In the genomic region with DNA sequence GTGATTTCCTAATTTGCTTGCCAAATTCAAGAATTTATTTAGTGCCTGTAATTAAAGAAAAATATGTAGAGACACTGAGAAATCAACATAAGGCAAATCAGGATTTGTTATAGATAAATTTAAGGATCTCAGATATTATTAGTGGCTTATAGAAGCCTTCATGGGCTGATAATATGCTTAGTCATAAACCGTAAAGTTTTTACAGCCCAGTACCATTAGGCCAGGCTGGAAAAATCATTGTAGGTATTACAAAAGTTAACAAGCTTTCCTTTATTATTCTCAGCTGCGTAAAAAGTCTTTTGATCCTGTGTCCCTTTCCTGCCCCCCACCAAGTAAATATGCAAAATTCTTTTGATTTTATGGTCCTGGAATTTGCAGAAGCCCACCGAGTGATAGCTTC, we compare ENCODE assay signal across 29 cellular contexts. TPM values are rescaled to one million over a fixed set of nuclear protein-coding genes. Genes with fewer than 3 reads are reported as not detected.
A peak's percentile ranks its signal among the peaks of the same experiment; 100 is the strongest.
DNase-seq lines count a peak whose midpoint lies in the region; ATAC-seq and TF ChIP-seq lines count a peak whose summit lies in the region.
"Had no signal": no experiment of that assay in that cellular context is flagged by ENCODE, and none has a peak within 500 bp of the region (broad histone marks: within the 10 kb centered on the region; RNA-seq: fewer than 3 reads in every experiment).

No MANE protein-coding gene starts in this region.

- H3K27ac ChIP-seq in A673 (ENCODE audit: low read depth, low read length, poor library complexity, severe bottlenecking) (no peak overlapping the region), HUES6 (ENCODE audit: low read depth, low read length) (peak overlapping the region; percentile 47; the same call in 1 of the 2 replicates), SK-N-MC (peak overlapping the region; percentile 53), esophagus squamous epithelium (no peak overlapping the region)
- H3K27ac ChIP-seq: 22Rv1, A549, BLaER1 had no signal

- CTCF ChIA-PET in A673 (lab: Charles Lee): no interaction called here

- no peak for ATAC-seq in HG03460 (IDR thresholded peaks at IDR 0.05; ENCODE audit: unreplicated experiment)
- ATAC-seq: A549, GM12878 had no signal

- H3K9me3 Mint-ChIP-seq in HFFc6: no peaks in the 10 kb centered on the region
- H3K9me3 Mint-ChIP-seq in type B pancreatic cell: no peaks in the 10 kb centered on the region

- H3K27me3 ChIP-seq in A673 (replicated peaks; ENCODE audit: insufficient read depth, low read depth, low read length, poor library complexity): no peaks in the 10 kb centered on the region
- H3K27me3 ChIP-seq in HUES6 (ENCODE audit: control insufficient read depth, insufficient read depth, low read length): no peaks in the 10 kb centered on the region
- no peaks in the 10 kb centered on the region for H3K27me3 ChIP-seq in esophagus squamous epithelium
- H3K27me3 ChIP-seq: BE2C, BLaER1 had no signal

- H3K36me3 ChIP-seq in A673 (ENCODE audit: insufficient read depth, low read length, poor library complexity, severe bottlenecking): no peaks in the 10 kb centered on the region
- no peaks in the 10 kb centered on the region for H3K36me3 ChIP-seq in HUES6 (ENCODE audit: control insufficient read depth, insufficient read depth, low read length)
- H3K36me3 ChIP-seq in SK-N-MC (ENCODE audit: insufficient read depth, low read length): no peaks in the 10 kb centered on the region
- H3K36me3 ChIP-seq in esophagus squamous epithelium: no peaks in the 10 kb centered on the region
- H3K36me3 ChIP-seq: BE2C, BLaER1 had no signal

- DNase-seq in A673 (ENCODE audit: low spot score) (peak; percentile 1), HFFc6 (no peak), SK-N-MC (ENCODE audit: low read depth, low spot score) (peak; percentile 26), esophagus squamous epithelium (lab: John Stamatoyannopoulos, UW) (no peak), type B pancreatic cell (ENCODE audit: extremely low spot score, unreplicated experiment) (no peak), NCI-H345 (lab: John Stamatoyannopoulos, UW) (no peak)
- DNase-seq: ACHN; BE2C; C1 segment of cervical spinal cord; CD4-positive, alpha-beta memory T cell; CD4-positive, CD25-positive, alpha-beta regulatory T cell; CD8-positive, alpha-beta memory T cell; COR-L47; DMS 273 treated with DMSO at 0.1 percent for 48 hours; DMS153; DMS53; DMS79; DND-41; EL; GDM1 had no signal

- intact Hi-C loops in A673 (cut with micrococcal nuclease; ENCODE audit: unreplicated experiment): no loop called here
- intact Hi-C loops in esophagus squamous epithelium (cut with DNase I): no loop called here

- H3K27ac Mint-ChIP-seq in HFFc6 (peak overlapping the region; percentile 20; the same call in 1 of the 2 replicates), type B pancreatic cell (no peak overlapping the region)
- H3K27ac Mint-ChIP-seq: CD14-positive monocyte; CD4-positive, alpha-beta memory T cell; CD4-positive, CD25-positive, alpha-beta regulatory T cell; CD8-positive, alpha-beta memory T cell had no signal

- no peak overlapping the region for H3K4me3 ChIP-seq in A673 (ENCODE audit: low read depth, low read length, poor library complexity, severe bottlenecking)
- no peak overlapping the region for H3K4me3 ChIP-seq in HUES6 (ENCODE audit: low read depth, low read length)
- H3K4me3 ChIP-seq in SK-N-MC: peak overlapping the region; percentile 8; the same call in 1 of the 2 replicates
- H3K4me3 ChIP-seq in esophagus squamous epithelium: no peak overlapping the region
- H3K4me3 ChIP-seq: A549, BLaER1, GM12878 had no signal

- 82 to 87% methylated on average over 3 of the region's 3 CpGs for WGBS in esophagus squamous epithelium, 2 donors

- no peaks in the 10 kb centered on the region for H3K9me3 ChIP-seq in A673 (ENCODE audit: low read depth, low read length, poor library complexity, severe bottlenecking)
- H3K9me3 ChIP-seq in HUES6 (ENCODE audit: control insufficient read depth, insufficient read depth, low read depth, low read length): no peaks in the 10 kb centered on the region
- H3K9me3 ChIP-seq in SK-N-MC (ENCODE audit: low read depth, low read length): peaks cover 3% of the 10 kb centered on the region; the same call in 1 of the 2 replicates
- H3K9me3 ChIP-seq in esophagus squamous epithelium: no peaks in the 10 kb centered on the region
- H3K9me3 ChIP-seq: A549, BE2C, BLaER1 had no signal

- H3K4me3 Mint-ChIP-seq in HFFc6: no peak overlapping the region
- no peak overlapping the region for H3K4me3 Mint-ChIP-seq in type B pancreatic cell
- H3K4me3 Mint-ChIP-seq: CD14-positive monocyte; CD4-positive, alpha-beta memory T cell; CD4-positive, CD25-positive, alpha-beta regulatory T cell; CD8-positive, alpha-beta memory T cell had no signal

- no TSS peak for BruUV-seq in A673 (replicated peaks; lab: Mats Ljungman, UMichigan)

- TF ChIP-seq CTCF in A673 (conservative IDR thresholded peaks at IDR 0.05; ENCODE audit: low read depth, low read length): no peak
- TF ChIP-seq CTCF in HFFc6 (IDR thresholded peaks at IDR 0.05): no peak
- TF ChIP-seq CTCF in esophagus squamous epithelium (IDR thresholded peaks at IDR 0.05): no peak
- no peak for TF ChIP-seq CTCF in type B pancreatic cell (conservative IDR thresholded peaks at IDR 0.05)

- H3K36me3 Mint-ChIP-seq in HFFc6 (ENCODE audit: low read depth): no peaks in the 10 kb centered on the region; the same call in 1 of the 2 replicates
- H3K36me3 Mint-ChIP-seq in type B pancreatic cell: no peaks in the 10 kb centered on the region
- H3K36me3 Mint-ChIP-seq: CD14-positive monocyte; CD4-positive, alpha-beta memory T cell; CD4-positive, CD25-positive, alpha-beta regulatory T cell; CD8-positive, alpha-beta memory T cell had no signal

- POLR2A ChIA-PET in A673 (lab: Charles Lee; ENCODE audit: low non-redundant PET): no interaction called here

- H3K9ac ChIP-seq in HUES6 (ENCODE audit: low read length): no peak overlapping the region
- no peak overlapping the region for H3K9ac ChIP-seq in SK-N-MC (ENCODE audit: insufficient read length)
- H3K9ac ChIP-seq: BLaER1 had no signal

- TF ChIP-seq POLR2A in esophagus squamous epithelium (IDR thresholded peaks at IDR 0.05): no peak

- H3K27me3 Mint-ChIP-seq in HFFc6 (ENCODE audit: insufficient read depth) (no peaks in the 10 kb centered on the region), type B pancreatic cell (no peaks in the 10 kb centered on the region)
- H3K27me3 Mint-ChIP-seq: CD4-positive, alpha-beta memory T cell; CD4-positive, CD25-positive, alpha-beta regulatory T cell; CD8-positive, alpha-beta memory T cell had no signal

- no peaks in the 10 kb centered on the region for H3K4me1 ChIP-seq in A673 (ENCODE audit: insufficient read depth, low read length, poor library complexity, severe bottlenecking)
- peaks cover 21% of the 10 kb centered on the region for H3K4me1 ChIP-seq in HUES6 (ENCODE audit: control insufficient read depth, insufficient read depth, low read length)
- H3K4me1 ChIP-seq in esophagus squamous epithelium: no peaks in the 10 kb centered on the region
- H3K4me1 ChIP-seq: A549, BE2C, BLaER1 had no signal

- H3K4me1 Mint-ChIP-seq in HFFc6 (ENCODE audit: low read depth): peaks cover 29% of the 10 kb centered on the region; the same call in 1 of the 2 replicates
- H3K4me1 Mint-ChIP-seq in type B pancreatic cell (ENCODE audit: unreplicated experiment): no peaks in the 10 kb centered on the region
- H3K4me1 Mint-ChIP-seq: CD14-positive monocyte; CD4-positive, alpha-beta memory T cell; CD4-positive, CD25-positive, alpha-beta regulatory T cell; CD8-positive, alpha-beta memory T cell had no signal

RNA-seq across cellular contexts. Expression of gene SLITRK6, which starts 58.2 kb away (rescaled TPM):
- 1.1 and 1.3 TPM in 2 replicates for total RNA-seq in A673 (2021)
- total RNA-seq in HFFc6 (2021; fragmentation: NEBNext Ultra II Directional; extraction: Animal tissue kit (Norgen Biotek cat#: 25700)): 1 to 10 TPM in 2 of 6 experiments, under 1 TPM in 4; 0.33 to 2.3 (median 0.86) TPM
- 1 to 10 TPM; 1.5 to 5.8 (median 2.1) TPM for total RNA-seq in esophagus squamous epithelium
- 13.0 and 14.5 TPM in 2 replicates for total RNA-seq in type B pancreatic cell (ENCODE audit: low replicate concordance)
- total RNA-seq: CD4-positive, alpha-beta memory T cell; CD4-positive, CD25-positive, alpha-beta regulatory T cell; CD8-positive, alpha-beta memory T cell; Daoy; G401; GM12878 had no signal

Comparison
In these comparisons a context has a peak if more than half of its experiments do, and no peak if none do; other contexts are left out.
1. DNase-seq: peak in A673 (single experiment) and SK-N-MC (single experiment); none in HFFc6 (single experiment), esophagus squamous epithelium (single experiment), type B pancreatic cell (single experiment) and NCI-H345 (single experiment).
2. H3K27ac ChIP-seq: peak in HUES6 (single experiment) and SK-N-MC (single experiment); none in A673 (single experiment) and esophagus squamous epithelium (0 of 4).